In genomic region chr6:3906191-3907019, GRCh38 we compare ENCODE assay signal across 18 cellular contexts. TPM values are rescaled to one million over a fixed set of nuclear protein-coding genes. Genes with fewer than 3 reads are reported as not detected.
DNase-seq lines count a peak whose midpoint lies in the region; ATAC-seq, FAIRE-seq and TF ChIP-seq lines count a peak whose summit lies in the region.
"Had no signal": no experiment of that assay in that cellular context is flagged by ENCODE, and none has a peak within 500 bp of the region (broad histone marks: within the 10 kb centered on the region; RNA-seq: fewer than 3 reads in every experiment).

No MANE protein-coding gene starts in this region.

- H3K4me1 ChIP-seq in left ventricle myocardium inferior, result peaks cover 43% of the 10 kb centered on the region
- H3K4me1 ChIP-seq: parathyroid adenoma had no signal

- ATAC-seq in HG02981 (IDR thresholded peaks at IDR 0.05; ENCODE audit: unreplicated experiment), result no peak
- ATAC-seq: T-cell had no signal

- H3K4me3 ChIP-seq in left ventricle myocardium inferior, result no peak overlapping the region
- H3K4me3 ChIP-seq: BLaER1 treated with 17β-estradiol and CSF1 and Interleukin-3, amounts not matched to agents 10 nM and 100 nM; dorsolateral prefrontal cortex had no signal

- H3K36me3 Mint-ChIP-seq in nephron (ENCODE audit: low read depth) (no peaks in the 10 kb centered on the region), type B pancreatic cell (no peaks in the 10 kb centered on the region)
- H3K36me3 Mint-ChIP-seq: memory B cell, T-cell had no signal

- H3K27me3 Mint-ChIP-seq in nephron (ENCODE audit: low read depth) (peaks cover 6% of the 10 kb centered on the region), type B pancreatic cell (no peaks in the 10 kb centered on the region)

- no peaks in the 10 kb centered on the region for H3K36me3 ChIP-seq in left ventricle myocardium inferior
- H3K36me3 ChIP-seq: BLaER1 treated with 17β-estradiol and CSF1 and Interleukin-3, amounts not matched to agents 10 nM and 100 nM had no signal

- peak; percentile 36 for DNase-seq in DMS53 (lab: John Stamatoyannopoulos, UW)
- no peak for DNase-seq in DMS53 treated with DMSO at 0.1 percent for 48 hours (lab: John Stamatoyannopoulos, UW; ENCODE audit: unreplicated experiment)
- peak; percentile 58 for DNase-seq in left ventricle myocardium inferior
- DNase-seq in type B pancreatic cell (ENCODE audit: extremely low spot score, unreplicated experiment), result no peak
- no peak for DNase-seq in NCI-H1048 (lab: John Stamatoyannopoulos, UW)
- no peak for DNase-seq in urothelium cell line (ENCODE audit: low spot score)
- DNase-seq: activated gamma-delta T cell, aorta, NCI-H1694, T-cell had no signal

- H3K4me1 Mint-ChIP-seq in nephron (peaks cover 47% of the 10 kb centered on the region), type B pancreatic cell (ENCODE audit: unreplicated experiment) (peaks cover 37% of the 10 kb centered on the region)
- H3K4me1 Mint-ChIP-seq: memory B cell had no signal

- H3K4me3 Mint-ChIP-seq in nephron, result no peak overlapping the region
- H3K4me3 Mint-ChIP-seq in type B pancreatic cell, result no peak overlapping the region
- H3K4me3 Mint-ChIP-seq: memory B cell, T-cell had no signal

- H3K9me3 ChIP-seq in left ventricle myocardium inferior (replicated peaks), result no peaks in the 10 kb centered on the region
- H3K9me3 ChIP-seq: BLaER1 treated with 17β-estradiol and CSF1 and Interleukin-3, amounts not matched to agents 10 nM and 100 nM had no signal

- TF ChIP-seq CTCF in left ventricle myocardium inferior (IDR thresholded peaks at IDR 0.05; ENCODE audit: borderline replicate concordance) (no peak), nephron (IDR thresholded peaks at IDR 0.05; ENCODE audit: unreplicated experiment in 3 of 3) (no peak), type B pancreatic cell (conservative IDR thresholded peaks at IDR 0.05) (no peak)

- no peak for FAIRE-seq in urothelium cell line (lab: Jason Lieb, UNC)

- no peaks in the 10 kb centered on the region for H3K9me3 Mint-ChIP-seq in nephron
- no peaks in the 10 kb centered on the region for H3K9me3 Mint-ChIP-seq in type B pancreatic cell
- H3K9me3 Mint-ChIP-seq: memory B cell, T-cell had no signal

- intact Hi-C loops in left ventricle myocardium inferior (cut with micrococcal nuclease), result no loop called here

- H3K27ac Mint-ChIP-seq in nephron (peak overlapping the region; percentile 6 to 51 (median 15)), type B pancreatic cell (peak overlapping the region; percentile 66)
- H3K27ac Mint-ChIP-seq: memory B cell, T-cell had no signal

- H3K27ac ChIP-seq in left ventricle myocardium inferior (replicated peaks), result peak overlapping the region; percentile 79
- H3K27ac ChIP-seq: 22Rv1; BLaER1 treated with 17β-estradiol and CSF1 and Interleukin-3, amounts not matched to agents 10 nM and 100 nM; parathyroid adenoma; VCaP had no signal

- no peaks in the 10 kb centered on the region for H3K27me3 ChIP-seq in left ventricle myocardium inferior (ENCODE audit: low read depth)
- H3K27me3 ChIP-seq: BLaER1 treated with 17β-estradiol and CSF1 and Interleukin-3, amounts not matched to agents 10 nM and 100 nM had no signal

RNA-seq across cellular contexts. Expression of gene FAM50B, which starts 57.2 kb away (rescaled TPM):
- total RNA-seq in left ventricle myocardium inferior, result 23.2 TPM
- 1.8 and 7.3 TPM in 2 replicates for total RNA-seq in type B pancreatic cell (ENCODE audit: low replicate concordance)

Comparison
In these comparisons a context has a peak if more than half of its experiments do, and no peak if none do; other contexts are left out.
1. DNase-seq: peak in DMS53 (single experiment) and left ventricle myocardium inferior (single experiment); none in DMS53 treated with DMSO at 0.1 percent for 48 hours (single experiment), type B pancreatic cell (single experiment), NCI-H1048 (single experiment) and urothelium cell line (single experiment).